In the genomic region with DNA sequence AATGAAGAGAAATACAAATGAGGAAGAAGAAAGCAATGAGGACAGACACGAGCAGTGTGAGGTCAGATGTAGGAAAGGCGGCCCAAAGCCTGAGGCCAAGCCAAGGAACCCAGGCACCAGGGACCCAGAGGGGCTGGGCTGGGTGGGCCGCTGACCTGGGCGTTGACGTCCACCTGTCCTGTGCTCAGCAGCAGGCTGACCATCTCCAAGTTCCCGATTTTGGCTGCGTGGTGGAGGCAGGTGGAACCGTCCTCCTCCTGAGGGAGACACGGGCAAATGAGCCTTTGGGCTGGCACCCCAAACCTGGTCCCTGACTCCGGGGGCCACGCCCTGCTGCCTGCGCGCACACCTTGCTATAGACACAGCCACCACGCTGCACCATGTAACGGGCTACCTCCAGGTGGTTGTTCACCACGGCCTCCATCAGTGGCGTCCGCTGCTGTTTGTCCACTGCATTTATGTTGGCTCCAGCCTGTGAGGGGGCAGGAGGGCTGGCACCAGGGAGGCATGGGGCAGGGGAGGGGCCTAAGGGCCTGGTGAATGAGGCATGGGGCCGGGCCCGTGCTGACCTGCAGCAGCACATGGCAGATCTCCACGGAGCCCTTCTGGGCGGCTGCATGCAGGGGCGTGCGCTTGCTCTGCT, we compare ENCODE assay signal across 2 cellular contexts.
TF ChIP-seq lines count a peak whose summit lies in the region.

No MANE protein-coding gene starts in this region.

TF ChIP-seq in SK-N-SH, 30 proteins besides CTCF, POLR2A, EP300 and RAD21 (continued from another document):
- TF ChIP-seq CHD2 (IDR thresholded peaks at IDR 0.05; ENCODE audit: low read length, partially characterized antibody), result no peak
- TF ChIP-seq FOXJ3 (CRISPR knock-in tag; IDR thresholded peaks at IDR 0.05), result no peak
- TF ChIP-seq YY1 (IDR thresholded peaks at IDR 0.05; ENCODE audit: low read depth), result no peak
- no peak for TF ChIP-seq NFIC (IDR thresholded peaks at IDR 0.05; ENCODE audit: borderline replicate concordance)
- no peak for TF ChIP-seq JUND (IDR thresholded peaks at IDR 0.05)
- TF ChIP-seq, protein P1, sequence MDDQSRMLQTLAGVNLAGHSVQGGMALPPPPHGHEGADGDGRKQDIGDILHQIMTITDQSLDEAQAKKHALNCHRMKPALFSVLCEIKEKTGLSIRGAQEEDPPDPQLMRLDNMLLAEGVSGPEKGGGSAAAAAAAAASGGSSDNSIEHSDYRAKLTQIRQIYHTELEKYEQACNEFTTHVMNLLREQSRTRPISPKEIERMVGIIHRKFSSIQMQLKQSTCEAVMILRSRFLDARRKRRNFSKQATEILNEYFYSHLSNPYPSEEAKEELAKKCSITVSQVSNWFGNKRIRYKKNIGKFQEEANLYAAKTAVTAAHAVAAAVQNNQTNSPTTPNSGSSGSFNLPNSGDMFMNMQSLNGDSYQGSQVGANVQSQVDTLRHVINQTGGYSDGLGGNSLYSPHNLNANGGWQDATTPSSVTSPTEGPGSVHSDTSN (IDR thresholded peaks at IDR 0.05), result no peak
- TF ChIP-seq NRF1 (IDR thresholded peaks at IDR 0.05; ENCODE audit: low read depth, low read length), result no peak
- no peak for TF ChIP-seq POLR2AphosphoS5 (IDR thresholded peaks at IDR 0.05; ENCODE audit: low read depth, low read length)
- no peak for TF ChIP-seq SIN3A (IDR thresholded peaks at IDR 0.05; ENCODE audit: borderline replicate concordance, low read depth, low read length)
- TF ChIP-seq RXRA (IDR thresholded peaks at IDR 0.05; ENCODE audit: borderline replicate concordance, low read depth), result no peak
- TF ChIP-seq, protein P2, sequence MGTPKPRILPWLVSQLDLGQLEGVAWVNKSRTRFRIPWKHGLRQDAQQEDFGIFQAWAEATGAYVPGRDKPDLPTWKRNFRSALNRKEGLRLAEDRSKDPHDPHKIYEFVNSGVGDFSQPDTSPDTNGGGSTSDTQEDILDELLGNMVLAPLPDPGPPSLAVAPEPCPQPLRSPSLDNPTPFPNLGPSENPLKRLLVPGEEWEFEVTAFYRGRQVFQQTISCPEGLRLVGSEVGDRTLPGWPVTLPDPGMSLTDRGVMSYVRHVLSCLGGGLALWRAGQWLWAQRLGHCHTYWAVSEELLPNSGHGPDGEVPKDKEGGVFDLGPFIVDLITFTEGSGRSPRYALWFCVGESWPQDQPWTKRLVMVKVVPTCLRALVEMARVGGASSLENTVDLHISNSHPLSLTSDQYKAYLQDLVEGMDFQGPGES (IDR thresholded peaks at IDR 0.05; ENCODE audit: low read depth, low read length), result no peak
- no peak for TF ChIP-seq FOSL2 (IDR thresholded peaks at IDR 0.05; ENCODE audit: borderline replicate concordance, low read depth)

TF ChIP-seq in SK-N-SH treated with all-trans-retinoic acid at 6 μM for 48 hours, 23 proteins besides CTCF, POLR2A, EP300 and RAD21:
- TF ChIP-seq, protein P3, sequence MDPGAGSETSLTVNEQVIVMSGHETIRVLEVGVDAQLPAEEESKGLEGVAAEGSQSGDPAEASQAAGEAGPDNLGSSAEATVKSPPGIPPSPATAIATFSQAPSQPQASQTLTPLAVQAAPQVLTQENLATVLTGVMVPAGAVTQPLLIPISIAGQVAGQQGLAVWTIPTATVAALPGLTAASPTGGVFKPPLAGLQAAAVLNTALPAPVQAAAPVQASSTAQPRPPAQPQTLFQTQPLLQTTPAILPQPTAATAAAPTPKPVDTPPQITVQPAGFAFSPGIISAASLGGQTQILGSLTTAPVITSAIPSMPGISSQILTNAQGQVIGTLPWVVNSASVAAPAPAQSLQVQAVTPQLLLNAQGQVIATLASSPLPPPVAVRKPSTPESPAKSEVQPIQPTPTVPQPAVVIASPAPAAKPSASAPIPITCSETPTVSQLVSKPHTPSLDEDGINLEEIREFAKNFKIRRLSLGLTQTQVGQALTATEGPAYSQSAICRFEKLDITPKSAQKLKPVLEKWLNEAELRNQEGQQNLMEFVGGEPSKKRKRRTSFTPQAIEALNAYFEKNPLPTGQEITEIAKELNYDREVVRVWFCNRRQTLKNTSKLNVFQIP (CRISPR knock-in tag; IDR thresholded peaks at IDR 0.05; ENCODE audit: borderline replicate concordance, low read depth), result no peak
- TF ChIP-seq TOX (CRISPR knock-in tag; IDR thresholded peaks at IDR 0.05; ENCODE audit: borderline replicate concordance), result no peak
- TF ChIP-seq ESRRG (CRISPR knock-in tag; IDR thresholded peaks at IDR 0.05), result no peak
- no peak for TF ChIP-seq TCF4 (CRISPR knock-in tag; IDR thresholded peaks at IDR 0.05; ENCODE audit: borderline replicate concordance)
- TF ChIP-seq BACH2 (CRISPR knock-in tag; IDR thresholded peaks at IDR 0.05; ENCODE audit: borderline replicate concordance), result no peak
- no peak for TF ChIP-seq ZNF70 (CRISPR knock-in tag; IDR thresholded peaks at IDR 0.05)
- no peak for TF ChIP-seq ZNF8 (CRISPR knock-in tag; IDR thresholded peaks at IDR 0.05)
- TF ChIP-seq ISL1 (CRISPR knock-in tag; IDR thresholded peaks at IDR 0.05), result no peak
- no peak for TF ChIP-seq ARNTL (CRISPR knock-in tag; IDR thresholded peaks at IDR 0.05; ENCODE audit: borderline replicate concordance, low read depth)
- no peak for TF ChIP-seq PPARA (CRISPR knock-in tag; IDR thresholded peaks at IDR 0.05; ENCODE audit: borderline replicate concordance)
- no peak for TF ChIP-seq OSR1 (CRISPR knock-in tag; IDR thresholded peaks at IDR 0.05)
- TF ChIP-seq, protein P4, sequence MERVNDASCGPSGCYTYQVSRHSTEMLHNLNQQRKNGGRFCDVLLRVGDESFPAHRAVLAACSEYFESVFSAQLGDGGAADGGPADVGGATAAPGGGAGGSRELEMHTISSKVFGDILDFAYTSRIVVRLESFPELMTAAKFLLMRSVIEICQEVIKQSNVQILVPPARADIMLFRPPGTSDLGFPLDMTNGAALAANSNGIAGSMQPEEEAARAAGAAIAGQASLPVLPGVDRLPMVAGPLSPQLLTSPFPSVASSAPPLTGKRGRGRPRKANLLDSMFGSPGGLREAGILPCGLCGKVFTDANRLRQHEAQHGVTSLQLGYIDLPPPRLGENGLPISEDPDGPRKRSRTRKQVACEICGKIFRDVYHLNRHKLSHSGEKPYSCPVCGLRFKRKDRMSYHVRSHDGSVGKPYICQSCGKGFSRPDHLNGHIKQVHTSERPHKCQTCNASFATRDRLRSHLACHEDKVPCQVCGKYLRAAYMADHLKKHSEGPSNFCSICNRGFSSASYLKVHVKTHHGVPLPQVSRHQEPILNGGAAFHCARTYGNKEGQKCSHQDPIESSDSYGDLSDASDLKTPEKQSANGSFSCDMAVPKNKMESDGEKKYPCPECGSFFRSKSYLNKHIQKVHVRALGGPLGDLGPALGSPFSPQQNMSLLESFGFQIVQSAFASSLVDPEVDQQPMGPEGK (CRISPR knock-in tag; IDR thresholded peaks at IDR 0.05; ENCODE audit: borderline replicate concordance), result no peak
- TF ChIP-seq, protein P5, sequence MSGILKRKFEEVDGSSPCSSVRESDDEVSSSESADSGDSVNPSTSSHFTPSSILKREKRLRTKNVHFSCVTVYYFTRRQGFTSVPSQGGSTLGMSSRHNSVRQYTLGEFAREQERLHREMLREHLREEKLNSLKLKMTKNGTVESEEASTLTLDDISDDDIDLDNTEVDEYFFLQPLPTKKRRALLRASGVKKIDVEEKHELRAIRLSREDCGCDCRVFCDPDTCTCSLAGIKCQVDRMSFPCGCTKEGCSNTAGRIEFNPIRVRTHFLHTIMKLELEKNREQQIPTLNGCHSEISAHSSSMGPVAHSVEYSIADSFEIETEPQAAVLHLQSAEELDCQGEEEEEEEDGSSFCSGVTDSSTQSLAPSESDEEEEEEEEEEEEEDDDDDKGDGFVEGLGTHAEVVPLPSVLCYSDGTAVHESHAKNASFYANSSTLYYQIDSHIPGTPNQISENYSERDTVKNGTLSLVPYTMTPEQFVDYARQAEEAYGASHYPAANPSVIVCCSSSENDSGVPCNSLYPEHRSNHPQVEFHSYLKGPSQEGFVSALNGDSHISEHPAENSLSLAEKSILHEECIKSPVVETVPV (CRISPR knock-in tag; IDR thresholded peaks at IDR 0.05), result no peak
- TF ChIP-seq ZFP3 (CRISPR knock-in tag; IDR thresholded peaks at IDR 0.05), result no peak
- no peak for TF ChIP-seq GLIS3 (CRISPR knock-in tag; IDR thresholded peaks at IDR 0.05)
- no peak for TF ChIP-seq ZNF565 (CRISPR knock-in tag; conservative IDR thresholded peaks at IDR 0.05; ENCODE audit: low read depth)
- TF ChIP-seq SNAI2 (CRISPR knock-in tag; IDR thresholded peaks at IDR 0.05), result no peak
- TF ChIP-seq CSDC2 (CRISPR knock-in tag; IDR thresholded peaks at IDR 0.05), result no peak
- TF ChIP-seq, protein P6, sequence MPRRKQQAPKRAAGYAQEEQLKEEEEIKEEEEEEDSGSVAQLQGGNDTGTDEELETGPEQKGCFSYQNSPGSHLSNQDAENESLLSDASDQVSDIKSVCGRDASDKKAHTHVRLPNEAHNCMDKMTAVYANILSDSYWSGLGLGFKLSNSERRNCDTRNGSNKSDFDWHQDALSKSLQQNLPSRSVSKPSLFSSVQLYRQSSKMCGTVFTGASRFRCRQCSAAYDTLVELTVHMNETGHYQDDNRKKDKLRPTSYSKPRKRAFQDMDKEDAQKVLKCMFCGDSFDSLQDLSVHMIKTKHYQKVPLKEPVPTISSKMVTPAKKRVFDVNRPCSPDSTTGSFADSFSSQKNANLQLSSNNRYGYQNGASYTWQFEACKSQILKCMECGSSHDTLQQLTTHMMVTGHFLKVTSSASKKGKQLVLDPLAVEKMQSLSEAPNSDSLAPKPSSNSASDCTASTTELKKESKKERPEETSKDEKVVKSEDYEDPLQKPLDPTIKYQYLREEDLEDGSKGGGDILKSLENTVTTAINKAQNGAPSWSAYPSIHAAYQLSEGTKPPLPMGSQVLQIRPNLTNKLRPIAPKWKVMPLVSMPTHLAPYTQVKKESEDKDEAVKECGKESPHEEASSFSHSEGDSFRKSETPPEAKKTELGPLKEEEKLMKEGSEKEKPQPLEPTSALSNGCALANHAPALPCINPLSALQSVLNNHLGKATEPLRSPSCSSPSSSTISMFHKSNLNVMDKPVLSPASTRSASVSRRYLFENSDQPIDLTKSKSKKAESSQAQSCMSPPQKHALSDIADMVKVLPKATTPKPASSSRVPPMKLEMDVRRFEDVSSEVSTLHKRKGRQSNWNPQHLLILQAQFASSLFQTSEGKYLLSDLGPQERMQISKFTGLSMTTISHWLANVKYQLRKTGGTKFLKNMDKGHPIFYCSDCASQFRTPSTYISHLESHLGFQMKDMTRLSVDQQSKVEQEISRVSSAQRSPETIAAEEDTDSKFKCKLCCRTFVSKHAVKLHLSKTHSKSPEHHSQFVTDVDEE (CRISPR knock-in tag; IDR thresholded peaks at IDR 0.05), result no peak
